ENCODE assay signal across 21 cellular contexts in genomic region chr3:64318670-64319271, GRCh38.
"Had no signal": no experiment of that assay in that cellular context is flagged by ENCODE, and none has a peak within 500 bp of the region (broad histone marks: within the 10 kb centered on the region; RNA-seq: fewer than 3 reads in every experiment).

No MANE protein-coding gene starts in this region.

- H3K9me3 Mint-ChIP-seq: activated naive CD4-positive, alpha-beta T cell treated with anti-CD3 and anti-CD28 coated beads, Interleukin-2, amount 10 ng/mL, durations not matched to agents 7 days and 5 days; activated naive CD8-positive, alpha-beta T cell treated with anti-CD3 and anti-CD28 coated beads, Interleukin-2, amount 50 U/mL, for 24 hours; naive thymus-derived CD8-positive, alpha-beta T cell; T-helper 1 cell treated with Interleukin-12 subunit alpha and Interleukin-12 subunit beta and Interleukin-4 antibody, amounts not matched to agents 30 μg/mL and 1 μg/mL, for 36 hours had no signal

- H3K4me3 ChIP-seq: gastroesophageal sphincter, pancreas, SJSA1, tibial artery had no signal

- H3K4me3 Mint-ChIP-seq: activated naive CD4-positive, alpha-beta T cell treated with anti-CD3 and anti-CD28 coated beads, Interleukin-2, amount 10 ng/mL, durations not matched to agents 7 days and 5 days; activated naive CD8-positive, alpha-beta T cell treated with anti-CD3 and anti-CD28 coated beads, Interleukin-2, amount 50 U/mL, for 24 hours; naive thymus-derived CD8-positive, alpha-beta T cell; T-helper 1 cell treated with Interleukin-12 subunit alpha and Interleukin-12 subunit beta and Interleukin-4 antibody, amounts not matched to agents 30 μg/mL and 1 μg/mL, for 36 hours had no signal

- DNase-seq: activated CD4-positive, alpha-beta T cell treated with anti-CD3 and anti-CD28 coated beads, Interleukin-2, amount 50 U/mL, for 1 hour; activated CD4-positive, CD25-positive, alpha-beta regulatory T cell treated with anti-CD3 and anti-CD28 coated beads, Interleukin-2, amount 50 U/mL, for 72 hours; activated CD8-positive, alpha-beta memory T cell treated with anti-CD3 and anti-CD28 coated beads, Interleukin-2, amount 50 U/mL, for 48 hours; activated effector memory CD4-positive, alpha-beta T cell treated with Interleukin-2 at 50 U/mL for 16 hours; activated naive CD4-positive, alpha-beta T cell treated with anti-CD3 and anti-CD28 coated beads, Interleukin-2, amount 10 ng/mL, durations not matched to agents 7 days and 5 days; activated naive CD8-positive, alpha-beta T cell treated with anti-CD3 and anti-CD28 coated beads, Interleukin-2, amount 50 U/mL, for 24 hours; activated T-cell treated with anti-CD3 and anti-CD28 coated beads, Interleukin-2, amount 50 U/mL, for 48 hours; anterior cingulate cortex; cortex of kidney; left colon; naive thymus-derived CD8-positive, alpha-beta T cell; pancreas; stimulated activated CD4-positive, alpha-beta T cell treated with anti-CD3 and anti-CD28 coated beads, Interleukin-12 subunit alpha, Interleukin-12 subunit beta, amount 100 ng/mL, for 4 hours; stimulated activated CD4-positive, alpha-beta T cell treated with anti-CD3 and anti-CD28 coated beads, Interleukin-2, amount 100 ng/mL, for 24 hours; stimulated activated naive CD4-positive, alpha-beta T cell treated with Interleukin-2 at 50 U/mL for 16 hours; substantia nigra; tibial artery had no signal

- H3K27me3 ChIP-seq: gastroesophageal sphincter, pancreas, SJSA1, tibial artery had no signal

- H3K27ac Mint-ChIP-seq: activated naive CD4-positive, alpha-beta T cell treated with anti-CD3 and anti-CD28 coated beads, Interleukin-2, amount 10 ng/mL, durations not matched to agents 7 days and 5 days; activated naive CD8-positive, alpha-beta T cell treated with anti-CD3 and anti-CD28 coated beads, Interleukin-2, amount 50 U/mL, for 24 hours; naive thymus-derived CD8-positive, alpha-beta T cell; T-helper 1 cell treated with Interleukin-12 subunit alpha and Interleukin-12 subunit beta and Interleukin-4 antibody, amounts not matched to agents 30 μg/mL and 1 μg/mL, for 36 hours had no signal

- H3K9me3 ChIP-seq: gastroesophageal sphincter, pancreas, SJSA1, tibial artery had no signal

- H3K4me1 ChIP-seq: pancreas, tibial artery had no signal

- H3K27ac ChIP-seq: gastroesophageal sphincter, pancreas, SJSA1, tibial artery, VCaP had no signal

- H3K27me3 Mint-ChIP-seq: activated naive CD4-positive, alpha-beta T cell treated with anti-CD3 and anti-CD28 coated beads, Interleukin-2, amount 10 ng/mL, durations not matched to agents 7 days and 5 days had no signal

- H3K36me3 ChIP-seq: gastroesophageal sphincter, pancreas, SJSA1, tibial artery had no signal

- H3K4me1 Mint-ChIP-seq: activated naive CD4-positive, alpha-beta T cell treated with anti-CD3 and anti-CD28 coated beads, Interleukin-2, amount 10 ng/mL, durations not matched to agents 7 days and 5 days; naive thymus-derived CD8-positive, alpha-beta T cell had no signal

- H3K36me3 Mint-ChIP-seq: activated naive CD4-positive, alpha-beta T cell treated with anti-CD3 and anti-CD28 coated beads, Interleukin-2, amount 10 ng/mL, durations not matched to agents 7 days and 5 days; naive thymus-derived CD8-positive, alpha-beta T cell had no signal

- FAIRE-seq: pancreas had no signal
